8 cellular contexts compared by ENCODE assay signal in genomic region chr14:51094901-51095853, GRCh38. TPM values are rescaled to one million over a fixed set of nuclear protein-coding genes. Genes with fewer than 3 reads are reported as not detected.
DNase-seq lines count a peak whose midpoint lies in the region; ATAC-seq and TF ChIP-seq lines count a peak whose summit lies in the region.

TRIM9 (minus strand) TSS chr14:51095105; CDS start chr14:51094939, 166 bp downstream.

- no peak for TF ChIP-seq EP300 in ovary (IDR thresholded peaks at IDR 0.05)

- H3K27me3 ChIP-seq in cardiac muscle cell (peaks cover 38% of the 10 kb centered on the region), ovary (no peaks in the 10 kb centered on the region), thymus (ENCODE audit: control insufficient read depth, insufficient read depth) (no peaks in the 10 kb centered on the region)

- H3K27ac ChIP-seq in cardiac muscle cell (no peak within 1 kb of the TSS), ovary (peak within 1 kb of the TSS in 1 of 2 donors; percentile 55), thymus (ENCODE audit: low read depth) (peak within 1 kb of the TSS; percentile 75)

- H3K27me3 Mint-ChIP-seq in activated naive CD8-positive, alpha-beta T cell treated with anti-CD3 and anti-CD28 coated beads, Interleukin-2, amount 50 U/mL, for 24 hours: peaks cover 37% of the 10 kb centered on the region

- H3K4me3 ChIP-seq in GM12865 (ENCODE audit: low read depth, low read length): peak within 1 kb of the TSS; percentile 79
- peak within 1 kb of the TSS; percentile 57 for H3K4me3 ChIP-seq in cardiac muscle cell
- H3K4me3 ChIP-seq in ovary: peak within 1 kb of the TSS; percentile 71
- H3K4me3 ChIP-seq in thymus (ENCODE audit: low read length): peak within 1 kb of the TSS; percentile 62

- intact Hi-C loops in ovary (cut with DNase I): loop anchor here in 1 of 4 donors (5.0 kb wide), 1 partner anchor 112 kb away; no protein-coding TSS in a partner anchor

- TF ChIP-seq CTCF in GM12865 (IDR thresholded peaks at IDR 0.05; ENCODE audit: insufficient read depth, low read depth, low read length, missing control alignments) (no peak), cardiac muscle cell (IDR thresholded peaks at IDR 0.05; ENCODE audit: low read depth, low read length) (no peak), ovary (IDR thresholded peaks at IDR 0.05) (peak in 1 of 3 donors; percentile 10)

- peak within 1 kb of the TSS; percentile 88 for H3K27ac Mint-ChIP-seq in activated naive CD8-positive, alpha-beta T cell treated with anti-CD3 and anti-CD28 coated beads, Interleukin-2, amount 50 U/mL, for 24 hours

- DNase-seq in GM12865 (ENCODE audit: low read depth) (peak; percentile 97), NCI-H128 (lab: John Stamatoyannopoulos, UW; ENCODE audit: unreplicated experiment) (peak; percentile 98), SW 1271 (lab: John Stamatoyannopoulos, UW) (peak; percentile 85 to 93), cardiac muscle cell (ENCODE audit: low read depth in 1 of 2, low spot score in 1 of 2) (peak; percentile 99), ovary (peak; percentile 95 to 99 (median 96))
- peak; percentile 94 for DNase-seq in activated naive CD8-positive, alpha-beta T cell treated with anti-CD3 and anti-CD28 coated beads, Interleukin-2, amount 50 U/mL, for 24 hours

- ATAC-seq in HG02763 (IDR thresholded peaks at IDR 0.05; ENCODE audit: unreplicated experiment): peak; percentile 99
- ATAC-seq in activated naive CD8-positive, alpha-beta T cell treated with anti-CD3 and anti-CD28 coated beads, Interleukin-2, amount 50 U/mL, for 24 hours: peak; percentile 97

- H3K4me3 Mint-ChIP-seq in activated naive CD8-positive, alpha-beta T cell treated with anti-CD3 and anti-CD28 coated beads, Interleukin-2, amount 50 U/mL, for 24 hours: peak within 1 kb of the TSS; percentile 82

- H3K4me1 ChIP-seq in cardiac muscle cell (ENCODE audit: low read depth) (peaks cover 4% of the 10 kb centered on the region), ovary (ENCODE audit: insufficient read depth) (peaks cover 7% of the 10 kb centered on the region), thymus (ENCODE audit: control insufficient read depth, insufficient read depth, low read length) (no peaks in the 10 kb centered on the region)

- H3K9me3 Mint-ChIP-seq in activated naive CD8-positive, alpha-beta T cell treated with anti-CD3 and anti-CD28 coated beads, Interleukin-2, amount 50 U/mL, for 24 hours: no peaks in the 10 kb centered on the region

- H3K36me3 ChIP-seq in cardiac muscle cell (no peaks in the 10 kb centered on the region), ovary (no peaks in the 10 kb centered on the region), thymus (ENCODE audit: control insufficient read depth, insufficient read depth) (no peaks in the 10 kb centered on the region)

- H3K36me3 Mint-ChIP-seq in activated naive CD8-positive, alpha-beta T cell treated with anti-CD3 and anti-CD28 coated beads, Interleukin-2, amount 50 U/mL, for 24 hours (ENCODE audit: low read depth): no peaks in the 10 kb centered on the region

- peak; percentile 26 for TF ChIP-seq POLR2A in ovary (IDR thresholded peaks at IDR 0.05)

- 1% methylated on average over 67 to 83 of the region's 83 CpGs for WGBS in ovary, 3 donors
- under 1% methylated on average over 83 of the region's 83 CpGs for WGBS in thymus

- H3K4me1 Mint-ChIP-seq in activated naive CD8-positive, alpha-beta T cell treated with anti-CD3 and anti-CD28 coated beads, Interleukin-2, amount 50 U/mL, for 24 hours: peaks cover 20% of the 10 kb centered on the region

- H3K9me3 ChIP-seq in cardiac muscle cell (ENCODE audit: low read depth): no peaks in the 10 kb centered on the region
- no peaks in the 10 kb centered on the region for H3K9me3 ChIP-seq in ovary
- H3K9me3 ChIP-seq in thymus (ENCODE audit: control insufficient read depth): no peaks in the 10 kb centered on the region

RNA-seq across cellular contexts. Expression of gene TRIM9, which starts in this region (rescaled TPM):
- 2.3 and 2.9 TPM in 2 replicates for total RNA-seq in cardiac muscle cell
- polyA plus RNA-seq in cardiac muscle cell: 1.9 and 4.1 TPM in 2 replicates
- total RNA-seq in ovary: 1 to 10 TPM in 5 of 7 donors, under 1 TPM in 2; 0.36 to 8.7 (median 1.7) TPM
- polyA plus RNA-seq in ovary: 1 to 10 TPM in 1 of 2 donors, under 1 TPM in 1; 0.40 to 2.1 TPM
- polyA plus RNA-seq in thymus: 1.8 TPM
